ENCODE assay signal across 1 cellular context in the genomic region with DNA sequence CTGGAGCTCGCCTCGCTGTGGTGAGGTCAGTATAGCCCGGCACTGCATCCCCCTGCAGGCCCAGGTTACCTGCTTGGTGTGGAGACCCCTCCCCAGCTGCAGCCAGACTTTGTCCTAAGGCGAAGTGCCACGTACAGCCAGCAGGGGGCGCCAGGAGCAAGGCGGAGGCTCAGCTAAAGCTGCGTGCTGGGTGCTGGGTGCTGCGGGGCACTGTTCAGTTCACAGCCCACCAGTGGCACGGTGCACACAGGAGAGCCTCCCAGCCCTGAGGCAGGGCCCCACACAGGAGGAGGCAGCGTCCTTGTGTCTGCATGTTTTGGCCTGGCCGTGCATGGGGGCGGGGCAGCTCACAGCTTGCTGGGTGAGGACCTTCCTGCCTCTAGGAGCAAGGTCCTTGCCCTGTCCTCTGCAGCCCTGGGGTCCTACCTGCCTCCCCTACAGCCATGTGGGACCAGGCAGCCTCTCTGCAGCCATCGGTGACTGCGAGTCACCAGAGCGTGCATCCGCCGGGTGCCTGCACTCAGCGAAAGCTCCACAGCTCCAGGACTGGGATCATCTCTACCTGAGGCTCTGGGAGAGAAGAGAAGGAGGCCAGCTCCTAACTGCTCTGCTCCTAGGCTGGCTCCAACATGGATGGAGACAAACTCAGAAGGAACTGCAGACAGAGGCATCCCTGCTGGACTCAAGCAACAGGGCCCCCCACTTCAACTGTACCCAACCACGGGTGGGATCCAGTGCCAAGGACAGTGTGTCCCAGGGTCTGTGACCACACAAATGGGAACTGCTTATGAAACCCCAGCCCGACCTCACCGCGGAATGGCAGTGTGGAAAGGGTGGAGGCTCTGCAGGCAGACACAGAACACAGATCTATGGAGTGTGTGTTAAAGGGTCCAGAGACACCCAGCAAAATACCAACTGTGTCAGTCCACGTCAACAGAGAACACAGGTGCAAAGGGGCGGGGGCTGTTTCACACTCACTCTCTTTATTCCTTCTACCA.
TF ChIP-seq lines count a peak whose summit lies in the region.

No MANE protein-coding gene starts in this region.

TF ChIP-seq in K562, 482 proteins besides CTCF, POLR2A, EP300 and RAD21 (continues in another document):
- TF ChIP-seq ZNF282 (CRISPR knock-in tag; IDR thresholded peaks at IDR 0.05) (peak; percentile 29; the same call in 1 of the 2 replicates), ZBTB7A (IDR thresholded peaks at IDR 0.05; ENCODE audit: borderline replicate concordance, control insufficient read depth, low read depth, low read length) (peak; percentile 92), FOS (IDR thresholded peaks at IDR 0.05; ENCODE audit: extremely low read depth, insufficient read length) (no peak), HNRNPLL (IDR thresholded peaks at IDR 0.05; ENCODE audit: low read depth, low read length, poor library complexity, severe bottlenecking) (no peak), ERF (CRISPR knock-in tag; IDR thresholded peaks at IDR 0.05) (0 out of 2 replicates have a peak, but pooled peaks have one; percentile 34), STAG1 (CRISPR knock-in tag; IDR thresholded peaks at IDR 0.05; ENCODE audit: borderline replicate concordance) (peak; percentile 80), ILK (tag; IDR thresholded peaks at IDR 0.05; ENCODE audit: borderline replicate concordance, low read depth) (no peak), POLR2AphosphoS2 (IDR thresholded peaks at IDR 0.05; ENCODE audit: low read length) (peak; percentile 51; the same call in 1 of the 2 replicates), CBFB (CRISPR knock-in tag; IDR thresholded peaks at IDR 0.05) (0 out of 2 replicates have a peak, but pooled peaks have one; percentile 17), CREB1 (IDR thresholded peaks at IDR 0.05) (no peak), CREB1 (CRISPR knock-in tag; IDR thresholded peaks at IDR 0.05) (peak; percentile 48; the same call in 1 of the 2 replicates), MTA3 (IDR thresholded peaks at IDR 0.05; ENCODE audit: borderline replicate concordance) (0 out of 2 replicates have a peak, but pooled peaks have one; percentile 31), RBFOX2 (IDR thresholded peaks at IDR 0.05; ENCODE audit: low read depth, low read length) (peak; percentile 63), SMC3 (conservative IDR thresholded peaks at IDR 0.05; ENCODE audit: insufficient read depth, low read depth, low read length) (peak; percentile 86), FOXJ3 (CRISPR knock-in tag; IDR thresholded peaks at IDR 0.05) (no peak), ATF1 (CRISPR knock-in tag; IDR thresholded peaks at IDR 0.05) (no peak), ATF1 (tag; IDR thresholded peaks at IDR 0.05) (no peak), KLF13 (tag; IDR thresholded peaks at IDR 0.05; ENCODE audit: borderline replicate concordance, low read depth) (0 out of 2 replicates have a peak, but pooled peaks have one; percentile 60), RB1 (IDR thresholded peaks at IDR 0.05; ENCODE audit: low read depth) (peak; percentile 69; the same call in 1 of the 2 replicates), POLR2H (tag; IDR thresholded peaks at IDR 0.05; ENCODE audit: low read depth) (no peak), ATF7 (IDR thresholded peaks at IDR 0.05) (no peak), SMAD4 (CRISPR knock-in tag; conservative IDR thresholded peaks at IDR 0.05) (0 out of 2 replicates have a peak, but pooled peaks have one; percentile 14), MAZ (CRISPR knock-in tag; conservative IDR thresholded peaks at IDR 0.05 in 1 of 2, IDR thresholded peaks at IDR 0.05 in 1 of 2) (peak in 1 of 2 experiments; percentile 38; a peak in 1 of 4 replicates), SUPT5H (IDR thresholded peaks at IDR 0.05) (peak; percentile 35; the same call in 1 of the 2 replicates), HDGF (IDR thresholded peaks at IDR 0.05) (peak; percentile 44; the same call in 1 of the 2 replicates)
- TF ChIP-seq, protein P1, sequence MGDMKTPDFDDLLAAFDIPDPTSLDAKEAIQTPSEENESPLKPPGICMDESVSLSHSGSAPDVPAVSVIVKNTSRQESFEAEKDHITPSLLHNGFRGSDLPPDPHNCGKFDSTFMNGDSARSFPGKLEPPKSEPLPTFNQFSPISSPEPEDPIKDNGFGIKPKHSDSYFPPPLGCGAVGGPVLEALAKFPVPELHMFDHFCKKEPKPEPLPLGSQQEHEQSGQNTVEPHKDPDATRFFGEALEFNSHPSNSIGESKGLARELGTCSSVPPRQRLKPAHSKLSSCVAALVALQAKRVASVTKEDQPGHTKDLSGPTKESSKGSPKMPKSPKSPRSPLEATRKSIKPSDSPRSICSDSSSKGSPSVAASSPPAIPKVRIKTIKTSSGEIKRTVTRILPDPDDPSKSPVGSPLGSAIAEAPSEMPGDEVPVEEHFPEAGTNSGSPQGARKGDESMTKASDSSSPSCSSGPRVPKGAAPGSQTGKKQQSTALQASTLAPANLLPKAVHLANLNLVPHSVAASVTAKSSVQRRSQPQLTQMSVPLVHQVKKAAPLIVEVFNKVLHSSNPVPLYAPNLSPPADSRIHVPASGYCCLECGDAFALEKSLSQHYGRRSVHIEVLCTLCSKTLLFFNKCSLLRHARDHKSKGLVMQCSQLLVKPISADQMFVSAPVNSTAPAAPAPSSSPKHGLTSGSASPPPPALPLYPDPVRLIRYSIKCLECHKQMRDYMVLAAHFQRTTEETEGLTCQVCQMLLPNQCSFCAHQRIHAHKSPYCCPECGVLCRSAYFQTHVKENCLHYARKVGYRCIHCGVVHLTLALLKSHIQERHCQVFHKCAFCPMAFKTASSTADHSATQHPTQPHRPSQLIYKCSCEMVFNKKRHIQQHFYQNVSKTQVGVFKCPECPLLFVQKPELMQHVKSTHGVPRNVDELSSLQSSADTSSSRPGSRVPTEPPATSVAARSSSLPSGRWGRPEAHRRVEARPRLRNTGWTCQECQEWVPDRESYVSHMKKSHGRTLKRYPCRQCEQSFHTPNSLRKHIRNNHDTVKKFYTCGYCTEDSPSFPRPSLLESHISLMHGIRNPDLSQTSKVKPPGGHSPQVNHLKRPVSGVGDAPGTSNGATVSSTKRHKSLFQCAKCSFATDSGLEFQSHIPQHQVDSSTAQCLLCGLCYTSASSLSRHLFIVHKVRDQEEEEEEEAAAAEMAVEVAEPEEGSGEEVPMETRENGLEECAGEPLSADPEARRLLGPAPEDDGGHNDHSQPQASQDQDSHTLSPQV (IDR thresholded peaks at IDR 0.05), result peak; percentile 57; the same call in 1 of the 2 replicates
- TF ChIP-seq, protein P2, sequence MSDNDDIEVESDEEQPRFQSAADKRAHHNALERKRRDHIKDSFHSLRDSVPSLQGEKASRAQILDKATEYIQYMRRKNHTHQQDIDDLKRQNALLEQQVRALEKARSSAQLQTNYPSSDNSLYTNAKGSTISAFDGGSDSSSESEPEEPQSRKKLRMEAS (CRISPR knock-in tag; IDR thresholded peaks at IDR 0.05), result 0 out of 2 replicates have a peak, but pooled peaks have one; percentile 41
- TF ChIP-seq, protein P3, sequence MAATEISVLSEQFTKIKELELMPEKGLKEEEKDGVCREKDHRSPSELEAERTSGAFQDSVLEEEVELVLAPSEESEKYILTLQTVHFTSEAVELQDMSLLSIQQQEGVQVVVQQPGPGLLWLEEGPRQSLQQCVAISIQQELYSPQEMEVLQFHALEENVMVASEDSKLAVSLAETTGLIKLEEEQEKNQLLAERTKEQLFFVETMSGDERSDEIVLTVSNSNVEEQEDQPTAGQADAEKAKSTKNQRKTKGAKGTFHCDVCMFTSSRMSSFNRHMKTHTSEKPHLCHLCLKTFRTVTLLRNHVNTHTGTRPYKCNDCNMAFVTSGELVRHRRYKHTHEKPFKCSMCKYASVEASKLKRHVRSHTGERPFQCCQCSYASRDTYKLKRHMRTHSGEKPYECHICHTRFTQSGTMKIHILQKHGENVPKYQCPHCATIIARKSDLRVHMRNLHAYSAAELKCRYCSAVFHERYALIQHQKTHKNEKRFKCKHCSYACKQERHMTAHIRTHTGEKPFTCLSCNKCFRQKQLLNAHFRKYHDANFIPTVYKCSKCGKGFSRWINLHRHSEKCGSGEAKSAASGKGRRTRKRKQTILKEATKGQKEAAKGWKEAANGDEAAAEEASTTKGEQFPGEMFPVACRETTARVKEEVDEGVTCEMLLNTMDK (IDR thresholded peaks at IDR 0.05; ENCODE audit: borderline replicate concordance, insufficient read depth, low read depth, low read length, poor library complexity, severe bottlenecking), result peak; percentile 95
- TF ChIP-seq, protein P4, sequence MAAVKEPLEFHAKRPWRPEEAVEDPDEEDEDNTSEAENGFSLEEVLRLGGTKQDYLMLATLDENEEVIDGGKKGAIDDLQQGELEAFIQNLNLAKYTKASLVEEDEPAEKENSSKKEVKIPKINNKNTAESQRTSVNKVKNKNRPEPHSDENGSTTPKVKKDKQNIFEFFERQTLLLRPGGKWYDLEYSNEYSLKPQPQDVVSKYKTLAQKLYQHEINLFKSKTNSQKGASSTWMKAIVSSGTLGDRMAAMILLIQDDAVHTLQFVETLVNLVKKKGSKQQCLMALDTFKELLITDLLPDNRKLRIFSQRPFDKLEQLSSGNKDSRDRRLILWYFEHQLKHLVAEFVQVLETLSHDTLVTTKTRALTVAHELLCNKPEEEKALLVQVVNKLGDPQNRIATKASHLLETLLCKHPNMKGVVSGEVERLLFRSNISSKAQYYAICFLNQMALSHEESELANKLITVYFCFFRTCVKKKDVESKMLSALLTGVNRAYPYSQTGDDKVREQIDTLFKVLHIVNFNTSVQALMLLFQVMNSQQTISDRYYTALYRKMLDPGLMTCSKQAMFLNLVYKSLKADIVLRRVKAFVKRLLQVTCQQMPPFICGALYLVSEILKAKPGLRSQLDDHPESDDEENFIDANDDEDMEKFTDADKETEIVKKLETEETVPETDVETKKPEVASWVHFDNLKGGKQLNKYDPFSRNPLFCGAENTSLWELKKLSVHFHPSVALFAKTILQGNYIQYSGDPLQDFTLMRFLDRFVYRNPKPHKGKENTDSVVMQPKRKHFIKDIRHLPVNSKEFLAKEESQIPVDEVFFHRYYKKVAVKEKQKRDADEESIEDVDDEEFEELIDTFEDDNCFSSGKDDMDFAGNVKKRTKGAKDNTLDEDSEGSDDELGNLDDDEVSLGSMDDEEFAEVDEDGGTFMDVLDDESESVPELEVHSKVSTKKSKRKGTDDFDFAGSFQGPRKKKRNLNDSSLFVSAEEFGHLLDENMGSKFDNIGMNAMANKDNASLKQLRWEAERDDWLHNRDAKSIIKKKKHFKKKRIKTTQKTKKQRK (IDR thresholded peaks at IDR 0.05; ENCODE audit: borderline replicate concordance, low read depth, low read length), result no peak
- TF ChIP-seq, protein P5, sequence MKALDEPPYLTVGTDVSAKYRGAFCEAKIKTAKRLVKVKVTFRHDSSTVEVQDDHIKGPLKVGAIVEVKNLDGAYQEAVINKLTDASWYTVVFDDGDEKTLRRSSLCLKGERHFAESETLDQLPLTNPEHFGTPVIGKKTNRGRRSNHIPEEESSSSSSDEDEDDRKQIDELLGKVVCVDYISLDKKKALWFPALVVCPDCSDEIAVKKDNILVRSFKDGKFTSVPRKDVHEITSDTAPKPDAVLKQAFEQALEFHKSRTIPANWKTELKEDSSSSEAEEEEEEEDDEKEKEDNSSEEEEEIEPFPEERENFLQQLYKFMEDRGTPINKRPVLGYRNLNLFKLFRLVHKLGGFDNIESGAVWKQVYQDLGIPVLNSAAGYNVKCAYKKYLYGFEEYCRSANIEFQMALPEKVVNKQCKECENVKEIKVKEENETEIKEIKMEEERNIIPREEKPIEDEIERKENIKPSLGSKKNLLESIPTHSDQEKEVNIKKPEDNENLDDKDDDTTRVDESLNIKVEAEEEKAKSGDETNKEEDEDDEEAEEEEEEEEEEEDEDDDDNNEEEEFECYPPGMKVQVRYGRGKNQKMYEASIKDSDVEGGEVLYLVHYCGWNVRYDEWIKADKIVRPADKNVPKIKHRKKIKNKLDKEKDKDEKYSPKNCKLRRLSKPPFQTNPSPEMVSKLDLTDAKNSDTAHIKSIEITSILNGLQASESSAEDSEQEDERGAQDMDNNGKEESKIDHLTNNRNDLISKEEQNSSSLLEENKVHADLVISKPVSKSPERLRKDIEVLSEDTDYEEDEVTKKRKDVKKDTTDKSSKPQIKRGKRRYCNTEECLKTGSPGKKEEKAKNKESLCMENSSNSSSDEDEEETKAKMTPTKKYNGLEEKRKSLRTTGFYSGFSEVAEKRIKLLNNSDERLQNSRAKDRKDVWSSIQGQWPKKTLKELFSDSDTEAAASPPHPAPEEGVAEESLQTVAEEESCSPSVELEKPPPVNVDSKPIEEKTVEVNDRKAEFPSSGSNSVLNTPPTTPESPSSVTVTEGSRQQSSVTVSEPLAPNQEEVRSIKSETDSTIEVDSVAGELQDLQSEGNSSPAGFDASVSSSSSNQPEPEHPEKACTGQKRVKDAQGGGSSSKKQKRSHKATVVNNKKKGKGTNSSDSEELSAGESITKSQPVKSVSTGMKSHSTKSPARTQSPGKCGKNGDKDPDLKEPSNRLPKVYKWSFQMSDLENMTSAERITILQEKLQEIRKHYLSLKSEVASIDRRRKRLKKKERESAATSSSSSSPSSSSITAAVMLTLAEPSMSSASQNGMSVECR (CRISPR knock-in tag; IDR thresholded peaks at IDR 0.05), result peak; percentile 59; the same call in 1 of the 2 replicates
- TF ChIP-seq, protein P6, sequence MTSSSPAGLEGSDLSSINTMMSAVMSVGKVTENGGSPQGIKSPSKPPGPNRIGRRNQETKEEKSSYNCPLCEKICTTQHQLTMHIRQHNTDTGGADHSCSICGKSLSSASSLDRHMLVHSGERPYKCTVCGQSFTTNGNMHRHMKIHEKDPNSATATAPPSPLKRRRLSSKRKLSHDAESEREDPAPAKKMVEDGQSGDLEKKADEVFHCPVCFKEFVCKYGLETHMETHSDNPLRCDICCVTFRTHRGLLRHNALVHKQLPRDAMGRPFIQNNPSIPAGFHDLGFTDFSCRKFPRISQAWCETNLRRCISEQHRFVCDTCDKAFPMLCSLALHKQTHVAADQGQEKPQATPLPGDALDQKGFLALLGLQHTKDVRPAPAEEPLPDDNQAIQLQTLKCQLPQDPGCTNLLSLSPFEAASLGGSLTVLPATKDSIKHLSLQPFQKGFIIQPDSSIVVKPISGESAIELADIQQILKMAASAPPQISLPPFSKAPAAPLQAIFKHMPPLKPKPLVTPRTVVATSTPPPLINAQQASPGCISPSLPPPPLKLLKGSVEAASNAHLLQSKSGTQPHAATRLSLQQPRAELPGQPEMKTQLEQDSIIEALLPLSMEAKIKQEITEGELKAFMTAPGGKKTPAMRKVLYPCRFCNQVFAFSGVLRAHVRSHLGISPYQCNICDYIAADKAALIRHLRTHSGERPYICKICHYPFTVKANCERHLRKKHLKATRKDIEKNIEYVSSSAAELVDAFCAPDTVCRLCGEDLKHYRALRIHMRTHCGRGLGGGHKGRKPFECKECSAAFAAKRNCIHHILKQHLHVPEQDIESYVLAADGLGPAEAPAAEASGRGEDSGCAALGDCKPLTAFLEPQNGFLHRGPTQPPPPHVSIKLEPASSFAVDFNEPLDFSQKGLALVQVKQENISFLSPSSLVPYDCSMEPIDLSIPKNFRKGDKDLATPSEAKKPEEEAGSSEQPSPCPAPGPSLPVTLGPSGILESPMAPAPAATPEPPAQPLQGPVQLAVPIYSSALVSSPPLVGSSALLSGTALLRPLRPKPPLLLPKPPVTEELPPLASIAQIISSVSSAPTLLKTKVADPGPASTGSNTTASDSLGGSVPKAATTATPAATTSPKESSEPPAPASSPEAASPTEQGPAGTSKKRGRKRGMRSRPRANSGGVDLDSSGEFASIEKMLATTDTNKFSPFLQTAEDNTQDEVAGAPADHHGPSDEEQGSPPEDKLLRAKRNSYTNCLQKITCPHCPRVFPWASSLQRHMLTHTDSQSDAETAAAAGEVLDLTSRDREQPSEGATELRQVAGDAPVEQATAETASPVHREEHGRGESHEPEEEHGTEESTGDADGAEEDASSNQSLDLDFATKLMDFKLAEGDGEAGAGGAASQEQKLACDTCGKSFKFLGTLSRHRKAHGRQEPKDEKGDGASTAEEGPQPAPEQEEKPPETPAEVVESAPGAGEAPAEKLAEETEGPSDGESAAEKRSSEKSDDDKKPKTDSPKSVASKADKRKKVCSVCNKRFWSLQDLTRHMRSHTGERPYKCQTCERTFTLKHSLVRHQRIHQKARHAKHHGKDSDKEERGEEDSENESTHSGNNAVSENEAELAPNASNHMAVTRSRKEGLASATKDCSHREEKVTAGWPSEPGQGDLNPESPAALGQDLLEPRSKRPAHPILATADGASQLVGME (CRISPR knock-in tag; IDR thresholded peaks at IDR 0.05), result 0 out of 2 replicates have a peak, but pooled peaks have one; percentile 35
